1 cellular context compared by ENCODE assay signal in genomic region chr2:221552282-221552681, GRCh38.
TF ChIP-seq lines count a peak whose summit lies in the region.

No MANE protein-coding gene starts in this region.

TF ChIP-seq in GM23338, 12 proteins besides CTCF, POLR2A, EP300 and RAD21:
- TF ChIP-seq ZNF462 (CRISPR knock-in tag; IDR thresholded peaks at IDR 0.05) (peak; percentile 45; the same call in 1 of the 2 replicates), ZNF331 (CRISPR knock-in tag; IDR thresholded peaks at IDR 0.05; ENCODE audit: low read depth) (no peak), EZH2phosphoT487 (IDR thresholded peaks at IDR 0.05; ENCODE audit: unreplicated experiment) (no peak)
